Comparison of ENCODE assay signal across 8 cellular contexts in the genomic region with DNA sequence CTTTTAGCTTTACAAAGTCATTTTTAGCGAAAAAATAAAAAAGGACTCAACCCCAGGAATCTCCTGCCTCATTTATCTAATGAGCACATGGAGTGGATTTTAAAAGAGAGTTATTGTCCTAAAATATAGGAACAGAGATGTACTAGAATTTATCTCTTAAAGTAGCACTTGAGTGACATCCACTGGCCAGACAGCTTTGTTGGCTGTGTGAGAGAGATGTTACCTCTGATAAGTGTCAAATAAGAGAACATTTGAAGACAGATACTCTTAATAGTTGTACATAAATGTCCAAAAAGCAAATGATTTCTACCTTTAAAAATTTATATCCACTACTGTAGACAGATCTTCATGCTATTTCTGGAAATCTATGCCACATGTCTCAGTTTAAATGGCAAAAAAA. TPM values are rescaled to one million over a fixed set of nuclear protein-coding genes. Genes with fewer than 3 reads are reported as not detected.
DNase-seq lines count a peak whose midpoint lies in the region; ATAC-seq and TF ChIP-seq lines count a peak whose summit lies in the region.

No MANE protein-coding gene starts in this region.

- no peak overlapping the region for H3K4me2 ChIP-seq in Loucy (ENCODE audit: low read depth, low read length, poor library complexity, severe bottlenecking)

- no peak overlapping the region for H3K4me3 ChIP-seq in Loucy (ENCODE audit: low read length, poor library complexity, severe bottlenecking)
- no peak overlapping the region for H3K4me3 ChIP-seq in tibial nerve

- no peak overlapping the region for H3K27ac ChIP-seq in tibial nerve

- TF ChIP-seq CTCF in Loucy (conservative IDR thresholded peaks at IDR 0.05; ENCODE audit: low read length) (peak; percentile 73), tibial nerve (IDR thresholded peaks at IDR 0.05) (peak in 2 of 5 experiments; percentile 8 to 44)

- DNase-seq in ELR (ENCODE audit: low read depth) (peak; percentile 77), amniotic stem cell (lab: John Stamatoyannopoulos, UW) (peak; percentile 33), medulla oblongata (ENCODE audit: extremely low spot score) (peak; percentile 51), tibial nerve (ENCODE audit: low spot score in 2 of 2) (no peak), GM19238 (ENCODE audit: insufficient read length, low spot score) (no peak)

- H3K36me3 ChIP-seq in Loucy (ENCODE audit: insufficient read depth, low read length) = no peaks in the 10 kb centered on the region
- H3K36me3 ChIP-seq in tibial nerve = no peaks in the 10 kb centered on the region

- WGBS in tibial nerve, 2 donors = 77 to 81% methylated on average over 1 of the region's 1 CpG

- no peak overlapping the region for H3K9ac ChIP-seq in Loucy (ENCODE audit: low read depth, low read length, poor library complexity, severe bottlenecking)

- H3K9me3 ChIP-seq in Loucy (ENCODE audit: insufficient read depth, low read depth, low read length) (peaks cover 4% of the 10 kb centered on the region), tibial nerve (peaks cover 0 to 2% (median 0%) of the 10 kb centered on the region in 4 donors)

- no peak for TF ChIP-seq EP300 in tibial nerve (IDR thresholded peaks at IDR 0.05)

- H4K20me1 ChIP-seq in Loucy (ENCODE audit: insufficient read depth, low read length, poor library complexity, severe bottlenecking) = no peaks in the 10 kb centered on the region

- no peak for TF ChIP-seq POLR2A in tibial nerve (IDR thresholded peaks at IDR 0.05)

- no peaks in the 10 kb centered on the region for H3K27me3 ChIP-seq in Loucy (ENCODE audit: insufficient read depth, low read length, poor library complexity, severe bottlenecking)
- no peaks in the 10 kb centered on the region for H3K27me3 ChIP-seq in tibial nerve

- peaks cover 6% of the 10 kb centered on the region for H3K4me1 ChIP-seq in Loucy (ENCODE audit: insufficient read depth, low read length, poor library complexity, severe bottlenecking)
- H3K4me1 ChIP-seq in tibial nerve = peaks cover 0 to 6% (median 0%) of the 10 kb centered on the region in 4 donors

- no peaks in the 10 kb centered on the region for H3K9me2 ChIP-seq in Loucy (replicated peaks; ENCODE audit: low read depth, low read length)

- H3F3A ChIP-seq in Loucy (ENCODE audit: low read depth) = no peaks in the 10 kb centered on the region

- no peaks in the 10 kb centered on the region for H3K79me2 ChIP-seq in Loucy (ENCODE audit: insufficient read depth, low read length)

- H2AFZ ChIP-seq in Loucy (ENCODE audit: low read length) = no peak overlapping the region

- ATAC-seq in activated CD4-positive, CD25-positive, alpha-beta regulatory T cell treated with anti-CD3 and anti-CD28 coated beads, Interleukin-2, amount 50 U/mL, for 24 hours = no peak
- ATAC-seq in GM19463 (IDR thresholded peaks at IDR 0.05; ENCODE audit: unreplicated experiment) = no peak

RNA-seq across cellular contexts. Expression of a gene that starts 12.3 kb away (rescaled TPM):
- 10 to 100 TPM; 57.1 to 83.7 (median 64.3) TPM for total RNA-seq in tibial nerve

RNA-seq across cellular contexts. Expression of a gene that starts 57.3 kb away (rescaled TPM):
- 1,000 to 10,000 TPM in 1 of 4 donors, 10 to 100 TPM in 3; 17.0 to 1,032 (median 80.4) TPM for total RNA-seq in tibial nerve

Comparison
In these comparisons a context has a peak if more than half of its experiments do, and no peak if none do; other contexts are left out.
1. DNase-seq: peak in ELR (single experiment), amniotic stem cell (single experiment) and medulla oblongata (single experiment); none in tibial nerve (0 of 2) and GM19238 (single experiment).